25 cellular contexts compared by ENCODE assay signal in the genomic region with DNA sequence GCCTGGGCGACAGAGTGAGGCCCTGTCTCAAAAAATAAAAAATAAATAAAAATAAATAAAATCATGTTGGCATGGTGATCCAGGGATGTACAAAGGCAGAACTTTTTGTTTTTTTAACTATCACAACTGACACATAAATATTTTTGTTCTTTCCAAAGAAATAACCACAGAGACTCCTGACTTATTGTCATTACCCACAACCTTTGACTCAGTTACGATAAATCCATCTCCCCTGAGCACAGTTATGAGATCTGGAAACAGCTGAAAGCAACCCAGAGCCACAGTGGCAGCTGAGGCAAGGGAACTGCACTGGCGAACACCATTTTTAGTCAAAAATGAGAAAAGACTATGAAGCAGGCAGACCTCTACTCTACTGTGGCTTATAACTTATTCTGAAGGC. TPM values are rescaled to one million over a fixed set of nuclear protein-coding genes. Genes with fewer than 3 reads are reported as not detected.
DNase-seq lines count a peak whose midpoint lies in the region; ATAC-seq, FAIRE-seq and TF ChIP-seq lines count a peak whose summit lies in the region.
"Had no signal": no experiment of that assay in that cellular context is flagged by ENCODE, and none has a peak within 500 bp of the region (broad histone marks: within the 10 kb centered on the region; RNA-seq: fewer than 3 reads in every experiment).

No MANE protein-coding gene starts in this region.

- DNase-seq in H1 (ENCODE audit: low read depth in 1 of 2, low spot score in 2 of 2) = peak in 1 of 2 experiments; percentile 14
- DNase-seq in tibial artery = no peak
- DNase-seq in CD14-positive monocyte (ENCODE audit: low spot score) = no peak
- no peak for DNase-seq in DMS114 treated with DMSO at 0.1 percent for 48 hours (lab: John Stamatoyannopoulos, UW; ENCODE audit: unreplicated experiment)
- DNase-seq: activated CD4-positive, alpha-beta memory T cell treated with anti-CD3 and anti-CD28 coated beads for 36 hours; activated naive CD4-positive, alpha-beta T cell treated with anti-CD3 and anti-CD28 coated beads, Interleukin-2, amount 50 U/mL, for 16 hours; activated T-cell treated with anti-CD3 and anti-CD28 coated beads, Interleukin-2, amount 50 U/mL, for 1 hour; effector memory CD8-positive, alpha-beta T cell; esophagus squamous epithelium; glutamatergic neuron; left colon; NCI-H1694 had no signal

- H3K36me3 Mint-ChIP-seq in nephron (ENCODE audit: low read depth) (peaks cover 3% of the 10 kb centered on the region), CD14-positive monocyte (no peaks in the 10 kb centered on the region)

- TF ChIP-seq POLR2A in H1 (IDR thresholded peaks at IDR 0.05; ENCODE audit: control extremely low read depth in 1 of 2, low read depth in 2 of 2, low read length in 2 of 2) = no peak

- no peak overlapping the region for H4K8ac ChIP-seq in H1 (ENCODE audit: extremely low read depth, insufficient read depth, low read length)

- H4K91ac ChIP-seq in H1 (replicated peaks; ENCODE audit: insufficient read length, low read length) = no peak overlapping the region

- H3K4ac ChIP-seq in H1 (replicated peaks; ENCODE audit: insufficient read length, low read depth, low read length) = peak overlapping the region; percentile 72

- peak overlapping the region; percentile 96 for H3K27ac ChIP-seq in OCI-LY1 (ENCODE audit: low read depth, low read length, poor library complexity, severe bottlenecking)
- no peak overlapping the region for H3K27ac ChIP-seq in H1 (ENCODE audit: low read depth, low read length)
- H3K27ac ChIP-seq in tibial artery = peak overlapping the region; percentile 11 to 83

- no peak overlapping the region for H3K14ac ChIP-seq in H1 (ENCODE audit: insufficient read length)

- no peak overlapping the region for H2AFZ ChIP-seq in OCI-LY1 (ENCODE audit: low read length)
- no peak overlapping the region for H2AFZ ChIP-seq in H1 (ENCODE audit: low read length)

- H3K27me3 Mint-ChIP-seq in nephron (ENCODE audit: low read depth) = peaks cover 7% of the 10 kb centered on the region
- peaks cover 1 to 16% (median 8%) of the 10 kb centered on the region in 3 donors for H3K27me3 Mint-ChIP-seq in CD14-positive monocyte (ENCODE audit: low read depth in 3 of 3)
- H3K27me3 Mint-ChIP-seq: progenitor cell of endocrine pancreas had no signal

- H3K4me3 ChIP-seq in OCI-LY1 (ENCODE audit: low read depth, low read length, poor library complexity, severe bottlenecking) = peak overlapping the region; percentile 61
- H3K4me3 ChIP-seq in H1 (ENCODE audit: extremely low read depth in 1 of 4, insufficient read depth in 2 of 4, low read depth in 3 of 4, low read length in 4 of 4) = no peak overlapping the region
- no peak overlapping the region for H3K4me3 ChIP-seq in tibial artery
- H3K4me3 ChIP-seq: esophagus squamous epithelium, K562 had no signal

- no peak for FAIRE-seq in H1 (lab: Jason Lieb, UNC)
- FAIRE-seq: colon, G401.6, K562, RCC 7860 had no signal

- no peak overlapping the region for H3K23ac ChIP-seq in H1 (ENCODE audit: insufficient read length)

- CTCF ChIA-PET in H1 (lab: Charles Lee; ENCODE audit: partially characterized antibody) = no interaction called here

- H3K27ac Mint-ChIP-seq in nephron (peak overlapping the region in 2 of 3 experiments; percentile 60 to 75), CD14-positive monocyte (no peak overlapping the region)
- H3K27ac Mint-ChIP-seq: activated CD4-positive, alpha-beta memory T cell treated with anti-CD3 and anti-CD28 coated beads for 36 hours; effector memory CD8-positive, alpha-beta T cell; mesothelial cell of epicardium; progenitor cell of endocrine pancreas; T-helper 2 cell treated with Interferon-gamma antibody and Interleukin-4, amounts not matched to agents 5 μg/mL and 100 μg/mL, for 36 hours had no signal

- no peak overlapping the region for H2BK120ac ChIP-seq in H1 (replicated peaks; ENCODE audit: low read depth, low read length)

- H3K18ac ChIP-seq in H1 (ENCODE audit: extremely low read depth, low read length) = no peak overlapping the region

- H3K27me3 ChIP-seq in OCI-LY1 (ENCODE audit: insufficient read depth, low read length) = no peaks in the 10 kb centered on the region
- H3K27me3 ChIP-seq in H1 (replicated peaks in 1 of 4; ENCODE audit: control insufficient read depth in 3 of 4, extremely low read depth in 1 of 4, insufficient read depth in 3 of 4, low read length in 3 of 4) = no peaks in the 10 kb centered on the region
- no peaks in the 10 kb centered on the region for H3K27me3 ChIP-seq in tibial artery
- H3K27me3 ChIP-seq: esophagus squamous epithelium had no signal

- no peak for ATAC-seq in GM21619 (IDR thresholded peaks at IDR 0.05; ENCODE audit: unreplicated experiment)
- ATAC-seq in GM18909 (IDR thresholded peaks at IDR 0.05; ENCODE audit: poor library complexity, unreplicated experiment) = no peak
- ATAC-seq: effector memory CD8-positive, alpha-beta T cell; K562; left colon; WTC11 had no signal

- no peak overlapping the region for H3K56ac ChIP-seq in H1 (replicated peaks; ENCODE audit: insufficient read length, low read depth, low read length)

- H3K9ac ChIP-seq in OCI-LY1 (ENCODE audit: low read length) = peak overlapping the region; percentile 83
- no peak overlapping the region; a peak in 1 of 7 replicates for H3K9ac ChIP-seq in H1 (replicated peaks in 1 of 4; ENCODE audit: extremely low read depth in 1 of 4, low read depth in 3 of 4, low read length in 3 of 4)

- peaks cover 20% of the 10 kb centered on the region for H3K36me3 ChIP-seq in OCI-LY1 (ENCODE audit: insufficient read depth, low read length)
- peaks cover 0 to 11% (median 4%) of the 10 kb centered on the region in 4 experiments; a peak in 3 of 8 replicates for H3K36me3 ChIP-seq in H1 (ENCODE audit: control insufficient read depth in 2 of 4, insufficient read depth in 4 of 4, low read length in 3 of 4)
- H3K36me3 ChIP-seq in tibial artery = peaks cover 0 to 3% (median 0%) of the 10 kb centered on the region in 3 donors
- H3K36me3 ChIP-seq: esophagus squamous epithelium had no signal

- H2BK12ac ChIP-seq in H1 (ENCODE audit: low read depth, low read length) = no peak overlapping the region

- H3K79me1 ChIP-seq in H1 (ENCODE audit: low read depth, low read length) = peaks cover 2% of the 10 kb centered on the region

- H2BK5ac ChIP-seq in H1 (ENCODE audit: low read depth, low read length) = no peak overlapping the region; the same call in 1 of the 2 replicates

- peaks cover 8% of the 10 kb centered on the region for H3K9me3 Mint-ChIP-seq in nephron
- H3K9me3 Mint-ChIP-seq in CD14-positive monocyte = peaks cover 0 to 15% (median 9%) of the 10 kb centered on the region in 7 donors

- peak overlapping the region; percentile 83 for H3K4me2 ChIP-seq in OCI-LY1 (ENCODE audit: low read length)
- no peak overlapping the region; a peak in 1 of 4 replicates for H3K4me2 ChIP-seq in H1 (ENCODE audit: insufficient read depth in 1 of 2, low read depth in 2 of 2, low read length in 2 of 2)

- H3K4me3 Mint-ChIP-seq in nephron = no peak overlapping the region
- H3K4me3 Mint-ChIP-seq in CD14-positive monocyte = no peak overlapping the region
- H3K4me3 Mint-ChIP-seq: activated CD4-positive, alpha-beta memory T cell treated with anti-CD3 and anti-CD28 coated beads for 36 hours; effector memory CD8-positive, alpha-beta T cell; mesothelial cell of epicardium; neural crest cell; T-helper 2 cell treated with Interferon-gamma antibody and Interleukin-4, amounts not matched to agents 5 μg/mL and 100 μg/mL, for 36 hours had no signal

- peaks cover 21% of the 10 kb centered on the region for H3F3A ChIP-seq in OCI-LY1 (ENCODE audit: insufficient read depth, low read length)

- POLR2A ChIA-PET in H1 (lab: Charles Lee; ENCODE audit: partially characterized antibody) = no interaction called here

- TF ChIP-seq CTCF in OCI-LY1 (IDR thresholded peaks at IDR 0.05; ENCODE audit: low read length) (no peak), H1 (IDR thresholded peaks at IDR 0.05; ENCODE audit: control extremely low read depth in 1 of 3, insufficient read depth in 1 of 3, low read depth in 1 of 3, low read length in 3 of 3) (no peak), nephron (IDR thresholded peaks at IDR 0.05; ENCODE audit: unreplicated experiment in 3 of 3) (no peak), tibial artery (IDR thresholded peaks at IDR 0.05) (no peak), CD14-positive monocyte (IDR thresholded peaks at IDR 0.05) (no peak)

- peaks cover 2% of the 10 kb centered on the region for H3K23me2 ChIP-seq in H1 (ENCODE audit: low read depth, low read length)

- H4K20me1 ChIP-seq in OCI-LY1 (ENCODE audit: insufficient read depth, low read length) (no peaks in the 10 kb centered on the region), H1 (replicated peaks in 1 of 2; ENCODE audit: control insufficient read depth in 1 of 2, insufficient read depth in 2 of 2, low read length in 2 of 2) (no peaks in the 10 kb centered on the region)

- H3K4me1 ChIP-seq in OCI-LY1 (ENCODE audit: insufficient read depth, low read length, severe bottlenecking) (peaks cover 85% of the 10 kb centered on the region), H1 (replicated peaks in 1 of 4; ENCODE audit: control insufficient read depth in 3 of 4, insufficient read depth in 4 of 4, low read length in 3 of 4) (peaks cover 2 to 27% (median 16%) of the 10 kb centered on the region in 4 experiments), tibial artery (peaks cover 0 to 40% (median 24%) of the 10 kb centered on the region in 4 donors)

- TF ChIP-seq EP300 in H1 (IDR thresholded peaks at IDR 0.05; ENCODE audit: borderline replicate concordance in 1 of 2, low read depth in 2 of 2, low read length in 2 of 2) = no peak

- H4K5ac ChIP-seq in H1 (ENCODE audit: insufficient read length, low read depth, low read length) = no peak overlapping the region

- H2BK15ac ChIP-seq in H1 (ENCODE audit: low read length) = no peak overlapping the region

- WGBS in H1 (ENCODE audit: extremely low coverage in 1 of 2, insufficient coverage in 1 of 2, insufficient read length in 1 of 2, insufficient replicate concordance in 2 of 2, low coverage in 1 of 2, low lambda C conversion rate in 2 of 2, missing lambda C conversion rate in 1 of 2), 2 experiments = 94% methylated on average over 3 of the region's 3 CpGs; no CpG with 5 or more reads in 1 of the 2 experiments

- peaks cover 38% of the 10 kb centered on the region for H3K4me1 Mint-ChIP-seq in nephron
- no peaks in the 10 kb centered on the region for H3K4me1 Mint-ChIP-seq in CD14-positive monocyte

- H3K79me2 ChIP-seq in OCI-LY1 (ENCODE audit: insufficient read depth, low read length) (peaks cover 46% of the 10 kb centered on the region), H1 (ENCODE audit: control insufficient read depth in 1 of 2, insufficient read depth in 2 of 2, low read length in 2 of 2) (peaks cover 15 to 80% of the 10 kb centered on the region in 2 experiments)

- TF ChIP-seq RAD21 in H1 (IDR thresholded peaks at IDR 0.05 in 1 of 2, conservative IDR thresholded peaks at IDR 0.05 in 1 of 2; ENCODE audit: low read depth in 2 of 2, low read length in 2 of 2) = no peak

- H2BK20ac ChIP-seq in H1 (ENCODE audit: low read length) = no peak overlapping the region

- intact Hi-C loops in tibial artery (cut with DNase I; ENCODE audit: low total_unique reads) (no loop called here), CD14-positive monocyte (cut with micrococcal nuclease) (no loop called here)

- H3K9me3 ChIP-seq in OCI-LY1 (ENCODE audit: low read length) (peaks cover 6% of the 10 kb centered on the region), H1 (ENCODE audit: insufficient read depth in 2 of 2, low read depth in 1 of 2, low read length in 1 of 2) (peaks cover 11 to 17% of the 10 kb centered on the region in 2 experiments), tibial artery (peaks cover 0 to 12% (median 9%) of the 10 kb centered on the region in 3 donors)

- peak overlapping the region; percentile 54; the same call in 1 of the 2 replicates for H2AK5ac ChIP-seq in H1 (ENCODE audit: low read depth, low read length)

- H3K9me2 ChIP-seq in OCI-LY1 (ENCODE audit: low read depth, low read length) = no peaks in the 10 kb centered on the region

RNA-seq across cellular contexts. Expression of a gene that starts 24.0 kb away (rescaled TPM):
- total RNA-seq in H1 (2021; fragmentation: NEBNext Ultra II Directional; extraction: Animal tissue kit (Norgen Biotek cat#: 25700)) = 86.7 and 88.8 TPM in 2 replicates
- 26.2 and 36.7 TPM in 2 replicates for polyA plus RNA-seq in H1 (2011; rRNA removed)
- 37.2 TPM for polyA plus RNA-seq in H1 (2011; cell fraction: cytosol; rRNA removed)
- 64.0 TPM for polyA plus RNA-seq in H1 (2011; cell fraction: nucleus; rRNA removed)
- polyA plus RNA-seq in H1 (2012, experiment 1 of 2) = 42.5 to 54.1 TPM (median 48.7 TPM) in 4 replicates
- polyA plus RNA-seq in H1 (2012, experiment 2 of 2) = 8.4 TPM
- polyA plus RNA-seq in H1 (2013, experiment 1 of 2) = 21.4 TPM
- 20.6 TPM for polyA plus RNA-seq in H1 (2013, experiment 2 of 2)
- polyA minus RNA-seq in H1 (2011; rRNA and poly(A)+ RNA removed) = 96.3 and 100 TPM in 2 replicates
- polyA minus RNA-seq in H1 (2011; cell fraction: cytosol; rRNA and poly(A)+ RNA removed) = 60.3 TPM
- 113 TPM for polyA minus RNA-seq in H1 (2011; cell fraction: nucleus; rRNA and poly(A)+ RNA removed)
- not detected for polyA plus RNA-seq in CD14-positive monocyte

RNA-seq across cellular contexts. Expression of a gene that starts 24.4 kb away (rescaled TPM):
- total RNA-seq in H1 (2021; fragmentation: NEBNext Ultra II Directional; extraction: Animal tissue kit (Norgen Biotek cat#: 25700)) = 8.6 and 9.8 TPM in 2 replicates
- polyA plus RNA-seq in H1 (2011; rRNA removed) (1.9 and 3.2 TPM in 2 replicates), CD14-positive monocyte (not detected)
- 3.3 TPM for polyA plus RNA-seq in H1 (2011; cell fraction: cytosol; rRNA removed)
- 4.8 TPM for polyA plus RNA-seq in H1 (2011; cell fraction: nucleus; rRNA removed)
- polyA plus RNA-seq in H1 (2012, experiment 1 of 2) = 2.9 to 4.5 TPM (median 3.8 TPM) in 4 replicates
- polyA plus RNA-seq in H1 (2012, experiment 2 of 2) = 0.28 TPM
- polyA plus RNA-seq in H1 (2013, experiment 1 of 2) = 5.4 TPM
- 5.2 TPM for polyA plus RNA-seq in H1 (2013, experiment 2 of 2)
- polyA minus RNA-seq in H1 (2011; rRNA and poly(A)+ RNA removed) = 12.2 and 15.0 TPM in 2 replicates
- 6.0 TPM for polyA minus RNA-seq in H1 (2011; cell fraction: cytosol; rRNA and poly(A)+ RNA removed)
- 17.2 TPM for polyA minus RNA-seq in H1 (2011; cell fraction: nucleus; rRNA and poly(A)+ RNA removed)
- total RNA-seq: K562 had no signal
- polyA plus RNA-seq: K562 had no signal

Comparison
In these comparisons a context has a peak if more than half of its experiments do, and no peak if none do; other contexts are left out.
1. H3K27ac Mint-ChIP-seq: peak in nephron (2 of 3); none in CD14-positive monocyte (0 of 7).
2. RNA of a gene that starts 24.0 kb away (polyA plus RNA-seq): 8.4 to 64.0 TPM in H1; not detected in CD14-positive monocyte; every median in the first group is over 4 times any median in the second.